ENCODE assay signal across 9 cellular contexts in the genomic region with DNA sequence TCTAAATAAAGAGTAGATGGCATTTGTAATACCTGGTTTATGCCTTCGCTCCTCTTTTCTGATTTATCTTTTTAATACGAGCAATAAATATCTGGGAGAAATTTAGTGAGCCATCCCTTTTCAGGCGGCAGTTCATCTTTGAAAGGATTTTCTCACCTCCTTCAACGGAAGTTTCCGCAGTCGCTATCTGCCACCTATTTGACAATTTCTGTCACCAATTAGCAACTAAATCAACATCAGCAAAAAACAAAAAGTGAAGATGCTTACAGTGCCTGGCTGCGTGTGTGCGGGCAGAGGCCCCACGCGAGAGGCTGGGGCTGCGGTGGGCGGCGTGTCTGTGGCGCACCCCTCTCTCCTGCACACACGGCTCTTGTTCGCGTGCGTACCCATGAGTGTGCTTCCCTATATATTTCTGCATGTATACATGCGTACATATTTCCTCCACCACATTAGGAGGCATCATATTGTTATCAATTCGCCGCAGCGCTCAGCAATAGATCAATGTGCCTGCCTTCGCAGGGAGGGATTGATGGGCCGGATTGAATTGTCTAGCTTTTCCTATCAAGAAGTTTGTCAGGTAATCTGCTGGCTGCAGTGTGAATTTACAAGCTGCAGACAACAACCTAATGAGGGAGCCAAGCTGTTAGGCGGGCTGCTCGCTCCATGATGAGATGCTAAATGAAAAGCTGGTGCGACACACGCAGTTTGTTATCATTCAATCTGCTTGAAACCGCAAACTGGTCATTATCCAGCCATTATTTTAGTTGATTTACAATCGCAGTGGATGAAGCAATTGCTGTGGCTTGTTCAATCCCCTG.
DNase-seq lines count a peak whose midpoint lies in the region; ATAC-seq and TF ChIP-seq lines count a peak whose summit lies in the region.
"Had no signal": no experiment of that assay in that cellular context is flagged by ENCODE, and none has a peak within 500 bp of the region (broad histone marks: within the 10 kb centered on the region; RNA-seq: fewer than 3 reads in every experiment).

No MANE protein-coding gene starts in this region.

- DNase-seq in CD4-positive, alpha-beta T cell: no peak
- DNase-seq in GM23338 (ENCODE audit: low spot score) (no peak), SK-N-DZ (ENCODE audit: low spot score) (peak; percentile 45), islet precursor cell (peak; percentile 69), NCI-H2196 treated with DMSO at 0.1 percent for 48 hours (lab: John Stamatoyannopoulos, UW; ENCODE audit: unreplicated experiment) (no peak), GM19238 (ENCODE audit: insufficient read length, low spot score) (no peak)
- DNase-seq in activated CD4-positive, CD25-positive, alpha-beta regulatory T cell treated with anti-CD3 and anti-CD28 coated beads, Interleukin-2, amount 50 U/mL, for 72 hours: no peak
- DNase-seq: activated CD4-positive, CD25-positive, alpha-beta regulatory T cell had no signal

- no peaks in the 10 kb centered on the region for H3K79me2 ChIP-seq in GM23338 (replicated peaks; ENCODE audit: insufficient read depth)

- no peaks in the 10 kb centered on the region for H3K9me3 ChIP-seq in CD4-positive, alpha-beta T cell (ENCODE audit: control insufficient read depth, low read length)

- H3K27ac Mint-ChIP-seq in CD4-positive, alpha-beta T cell: no peak overlapping the region
- no peak overlapping the region for H3K27ac Mint-ChIP-seq in GM23338

- H3K27me3 ChIP-seq in CD4-positive, alpha-beta T cell (ENCODE audit: control insufficient read depth, insufficient read depth, low read length): peaks cover 89% of the 10 kb centered on the region
- H3K27me3 ChIP-seq in GM23338 (ENCODE audit: insufficient read depth): peaks cover 97% of the 10 kb centered on the region

- no peak for TF ChIP-seq CTCF in CD4-positive, alpha-beta T cell (IDR thresholded peaks at IDR 0.05)
- TF ChIP-seq CTCF in GM23338 (conservative IDR thresholded peaks at IDR 0.05; ENCODE audit: low read depth in 2 of 2): no peak

- no peaks in the 10 kb centered on the region for H3K36me3 Mint-ChIP-seq in CD4-positive, alpha-beta T cell (ENCODE audit: low read depth)
- H3K36me3 Mint-ChIP-seq in GM23338 (ENCODE audit: low read depth): no peaks in the 10 kb centered on the region; the same call in 2 of the 3 replicates

- peak overlapping the region; percentile 53 for H3K4me3 ChIP-seq in GM23338

- intact Hi-C loops in CD4-positive, alpha-beta T cell (cut with DNase I, micrococcal nuclease): loop anchor here (5.0 to 10.0 kb wide), 2 partner anchors 107 to 110 kb away; no protein-coding TSS in a partner anchor

- POLR2A ChIA-PET in CD4-positive, alpha-beta T cell (lab: Charles Lee): no interaction called here

- H3K4me1 Mint-ChIP-seq in CD4-positive, alpha-beta T cell (ENCODE audit: low read depth): peaks cover 31% of the 10 kb centered on the region
- H3K4me1 Mint-ChIP-seq in GM23338: peaks cover 58% of the 10 kb centered on the region

- no peaks in the 10 kb centered on the region for H3K9me2 ChIP-seq in GM23338 (ENCODE audit: insufficient read depth)

- H3K4me2 ChIP-seq in GM23338: peak overlapping the region; percentile 80

- peaks cover 92% of the 10 kb centered on the region for H3K27me3 Mint-ChIP-seq in CD4-positive, alpha-beta T cell
- peaks cover 86% of the 10 kb centered on the region for H3K27me3 Mint-ChIP-seq in GM23338 (ENCODE audit: insufficient read depth, low read depth, poor library complexity)

- H3K4me3 Mint-ChIP-seq in CD4-positive, alpha-beta T cell: peak overlapping the region; percentile 1
- peak overlapping the region; percentile 59 for H3K4me3 Mint-ChIP-seq in GM23338

- CTCF ChIA-PET in CD4-positive, alpha-beta T cell (lab: Charles Lee): interaction anchor here (0.6 kb wide), 1 partner anchor 246 kb away, joined by 4 read pairs; no protein-coding TSS in a partner anchor

- H3K27ac ChIP-seq in CD4-positive, alpha-beta T cell (ENCODE audit: low read depth, low read length): no peak overlapping the region
- no peak overlapping the region for H3K27ac ChIP-seq in GM23338 (ENCODE audit: low read depth)

- no peak overlapping the region for H2AFZ ChIP-seq in GM23338

- H3K9me3 Mint-ChIP-seq in CD4-positive, alpha-beta T cell: no peaks in the 10 kb centered on the region
- H3K9me3 Mint-ChIP-seq in GM23338: no peaks in the 10 kb centered on the region

- no peaks in the 10 kb centered on the region for H3K36me3 ChIP-seq in GM23338 (ENCODE audit: insufficient read depth)

- peaks cover 18% of the 10 kb centered on the region for H3F3A ChIP-seq in GM23338 (replicated peaks; ENCODE audit: low read depth)

- peaks cover 51% of the 10 kb centered on the region for H3K4me1 ChIP-seq in GM23338 (ENCODE audit: insufficient read depth)

- H4K20me1 ChIP-seq in GM23338 (replicated peaks; ENCODE audit: insufficient read depth): no peaks in the 10 kb centered on the region

- no peak for ATAC-seq in CD4-positive, alpha-beta T cell (ENCODE audit: poor library complexity)
- ATAC-seq in GM23338: no peak
- ATAC-seq in esophagus mucosa: no peak

TF ChIP-seq in GM23338, 12 proteins besides CTCF, POLR2A, EP300 and RAD21:
- TF ChIP-seq, protein P1, sequence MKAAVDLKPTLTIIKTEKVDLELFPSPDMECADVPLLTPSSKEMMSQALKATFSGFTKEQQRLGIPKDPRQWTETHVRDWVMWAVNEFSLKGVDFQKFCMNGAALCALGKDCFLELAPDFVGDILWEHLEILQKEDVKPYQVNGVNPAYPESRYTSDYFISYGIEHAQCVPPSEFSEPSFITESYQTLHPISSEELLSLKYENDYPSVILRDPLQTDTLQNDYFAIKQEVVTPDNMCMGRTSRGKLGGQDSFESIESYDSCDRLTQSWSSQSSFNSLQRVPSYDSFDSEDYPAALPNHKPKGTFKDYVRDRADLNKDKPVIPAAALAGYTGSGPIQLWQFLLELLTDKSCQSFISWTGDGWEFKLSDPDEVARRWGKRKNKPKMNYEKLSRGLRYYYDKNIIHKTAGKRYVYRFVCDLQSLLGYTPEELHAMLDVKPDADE (IDR thresholded peaks at IDR 0.05): no peak
- peak; percentile 54 for TF ChIP-seq EZH2phosphoT487 (IDR thresholded peaks at IDR 0.05; ENCODE audit: unreplicated experiment)
- TF ChIP-seq EZH2 (IDR thresholded peaks at IDR 0.05; ENCODE audit: low read depth, unreplicated experiment): peak; percentile 91

Comparison
In these comparisons a context has a peak if more than half of its experiments do, and no peak if none do; other contexts are left out.
1. DNase-seq: peak in SK-N-DZ (single experiment) and islet precursor cell (single experiment); none in CD4-positive, alpha-beta T cell (0 of 10), GM23338 (single experiment), NCI-H2196 treated with DMSO at 0.1 percent for 48 hours (single experiment), GM19238 (single experiment) and activated CD4-positive, CD25-positive, alpha-beta regulatory T cell treated with anti-CD3 and anti-CD28 coated beads, Interleukin-2, amount 50 U/mL, for 72 hours (single experiment).